In the genomic region with DNA sequence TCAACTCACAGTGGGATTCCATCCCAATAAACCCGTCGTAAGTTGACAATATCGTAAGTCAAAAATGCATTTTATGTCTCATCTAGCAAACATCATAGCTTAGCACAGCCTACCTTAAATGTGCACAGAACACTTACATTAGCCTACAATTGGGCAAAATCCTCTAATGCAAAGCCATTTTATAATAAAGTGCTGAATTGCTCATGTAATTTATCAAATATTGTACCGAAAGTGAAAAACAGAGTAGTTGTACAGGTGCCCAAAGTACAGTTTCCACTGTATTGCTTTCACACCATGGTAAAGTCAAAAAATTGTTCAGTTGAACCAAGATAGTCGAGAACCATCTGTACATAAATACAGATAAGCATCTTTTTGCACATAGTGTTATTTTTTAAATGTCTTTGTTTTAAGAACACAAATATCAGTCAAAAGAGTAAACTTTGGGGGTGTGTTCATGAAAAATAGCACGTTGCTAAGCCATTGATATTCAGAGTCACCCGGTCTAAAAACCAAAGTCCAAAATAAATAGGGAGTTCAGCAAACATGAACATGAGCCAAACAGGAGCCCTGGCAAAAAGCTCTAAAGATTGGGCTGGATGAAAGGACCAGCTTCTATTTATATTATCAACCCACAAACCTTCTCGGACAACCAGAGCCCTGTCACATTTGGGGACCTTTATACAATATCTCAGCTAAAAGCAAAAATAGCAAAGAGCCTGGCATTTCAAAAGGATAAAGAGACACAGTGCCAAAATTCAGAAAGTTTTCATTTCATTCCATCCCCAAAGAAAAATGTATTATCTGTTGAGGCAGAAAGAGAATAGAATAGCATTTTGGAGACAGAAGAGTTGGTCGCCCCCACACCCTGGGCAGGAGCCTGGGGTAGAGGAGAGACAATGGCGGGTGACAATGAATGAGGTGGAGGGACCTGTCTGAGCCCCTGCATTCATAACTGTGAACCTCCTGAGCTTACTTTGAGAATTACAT, we compare ENCODE assay signal across 1 cellular context.
A peak's percentile ranks its signal among the peaks of the same experiment; 100 is the strongest.
TF ChIP-seq lines count a peak whose summit lies in the region.

No MANE protein-coding gene starts in this region.

TF ChIP-seq in HepG2, 621 proteins besides CTCF, POLR2A, EP300 and RAD21 (continued from another document and continues in another):
- no peak for TF ChIP-seq TGIF2 (CRISPR knock-in tag; IDR thresholded peaks at IDR 0.05)
- TF ChIP-seq ZFX (CRISPR knock-in tag; IDR thresholded peaks at IDR 0.05; ENCODE audit: low read depth) = 0 out of 2 replicates have a peak, but pooled peaks have one; percentile 22
- TF ChIP-seq, protein P1, sequence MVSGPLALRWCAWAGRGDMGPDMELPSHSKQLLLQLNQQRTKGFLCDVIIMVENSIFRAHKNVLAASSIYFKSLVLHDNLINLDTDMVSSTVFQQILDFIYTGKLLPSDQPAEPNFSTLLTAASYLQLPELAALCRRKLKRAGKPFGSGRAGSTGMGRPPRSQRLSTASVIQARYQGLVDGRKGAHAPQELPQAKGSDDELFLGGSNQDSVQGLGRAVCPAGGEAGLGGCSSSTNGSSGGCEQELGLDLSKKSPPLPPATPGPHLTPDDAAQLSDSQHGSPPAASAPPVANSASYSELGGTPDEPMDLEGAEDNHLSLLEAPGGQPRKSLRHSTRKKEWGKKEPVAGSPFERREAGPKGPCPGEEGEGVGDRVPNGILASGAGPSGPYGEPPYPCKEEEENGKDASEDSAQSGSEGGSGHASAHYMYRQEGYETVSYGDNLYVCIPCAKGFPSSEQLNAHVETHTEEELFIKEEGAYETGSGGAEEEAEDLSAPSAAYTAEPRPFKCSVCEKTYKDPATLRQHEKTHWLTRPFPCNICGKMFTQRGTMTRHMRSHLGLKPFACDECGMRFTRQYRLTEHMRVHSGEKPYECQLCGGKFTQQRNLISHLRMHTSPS (CRISPR knock-in tag; IDR thresholded peaks at IDR 0.05; ENCODE audit: low read depth) = peak; percentile 22; the same call in 1 of the 2 replicates
- peak; percentile 62 for TF ChIP-seq ELF3 (CRISPR knock-in tag; IDR thresholded peaks at IDR 0.05)
- peak; percentile 73; the same call in 1 of the 2 replicates for TF ChIP-seq SP140L (CRISPR knock-in tag; IDR thresholded peaks at IDR 0.05; ENCODE audit: borderline replicate concordance)
- TF ChIP-seq, protein P2, sequence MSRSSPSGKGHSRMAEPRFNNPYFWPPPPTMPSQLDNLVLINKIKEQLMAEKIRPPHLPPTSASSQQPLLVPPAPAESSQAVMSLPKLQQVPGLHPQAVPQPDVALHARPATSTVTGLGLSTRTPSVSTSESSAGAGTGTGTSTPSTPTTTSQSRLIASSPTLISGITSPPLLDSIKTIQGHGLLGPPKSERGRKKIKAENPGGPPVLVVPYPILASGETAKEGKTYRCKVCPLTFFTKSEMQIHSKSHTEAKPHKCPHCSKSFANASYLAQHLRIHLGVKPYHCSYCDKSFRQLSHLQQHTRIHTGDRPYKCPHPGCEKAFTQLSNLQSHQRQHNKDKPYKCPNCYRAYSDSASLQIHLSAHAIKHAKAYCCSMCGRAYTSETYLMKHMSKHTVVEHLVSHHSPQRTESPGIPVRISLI (CRISPR knock-in tag; IDR thresholded peaks at IDR 0.05; ENCODE audit: borderline replicate concordance) = peak; percentile 17; the same call in 1 of the 2 replicates
- peak; percentile 98 for TF ChIP-seq MEF2D (CRISPR knock-in tag; IDR thresholded peaks at IDR 0.05)
- TF ChIP-seq NCOR1 (IDR thresholded peaks at IDR 0.05; ENCODE audit: borderline replicate concordance, low read length) = peak; percentile 97
- no peak for TF ChIP-seq ZBTB1 (CRISPR knock-in tag; IDR thresholded peaks at IDR 0.05; ENCODE audit: borderline replicate concordance)
- TF ChIP-seq RORA (CRISPR knock-in tag; IDR thresholded peaks at IDR 0.05) = peak; percentile 93
- peak; percentile 68; the same call in 1 of the 2 replicates for TF ChIP-seq ELF4 (CRISPR knock-in tag; IDR thresholded peaks at IDR 0.05; ENCODE audit: borderline replicate concordance)
- TF ChIP-seq ZZZ3 (CRISPR knock-in tag; IDR thresholded peaks at IDR 0.05; ENCODE audit: borderline replicate concordance) = no peak
- TF ChIP-seq, protein P3, sequence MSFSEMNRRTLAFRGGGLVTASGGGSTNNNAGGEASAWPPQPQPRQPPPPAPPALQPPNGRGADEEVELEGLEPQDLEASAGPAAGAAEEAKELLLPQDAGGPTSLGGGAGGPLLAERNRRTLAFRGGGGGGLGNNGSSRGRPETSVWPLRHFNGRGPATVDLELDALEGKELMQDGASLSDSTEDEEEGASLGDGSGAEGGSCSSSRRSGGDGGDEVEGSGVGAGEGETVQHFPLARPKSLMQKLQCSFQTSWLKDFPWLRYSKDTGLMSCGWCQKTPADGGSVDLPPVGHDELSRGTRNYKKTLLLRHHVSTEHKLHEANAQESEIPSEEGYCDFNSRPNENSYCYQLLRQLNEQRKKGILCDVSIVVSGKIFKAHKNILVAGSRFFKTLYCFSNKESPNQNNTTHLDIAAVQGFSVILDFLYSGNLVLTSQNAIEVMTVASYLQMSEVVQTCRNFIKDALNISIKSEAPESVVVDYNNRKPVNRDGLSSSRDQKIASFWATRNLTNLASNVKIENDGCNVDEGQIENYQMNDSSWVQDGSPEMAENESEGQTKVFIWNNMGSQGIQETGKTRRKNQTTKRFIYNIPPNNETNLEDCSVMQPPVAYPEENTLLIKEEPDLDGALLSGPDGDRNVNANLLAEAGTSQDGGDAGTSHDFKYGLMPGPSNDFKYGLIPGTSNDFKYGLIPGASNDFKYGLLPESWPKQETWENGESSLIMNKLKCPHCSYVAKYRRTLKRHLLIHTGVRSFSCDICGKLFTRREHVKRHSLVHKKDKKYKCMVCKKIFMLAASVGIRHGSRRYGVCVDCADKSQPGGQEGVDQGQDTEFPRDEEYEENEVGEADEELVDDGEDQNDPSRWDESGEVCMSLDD (CRISPR knock-in tag; IDR thresholded peaks at IDR 0.05; ENCODE audit: borderline replicate concordance) = no peak
- TF ChIP-seq MIXL1 (CRISPR knock-in tag; IDR thresholded peaks at IDR 0.05) = peak; percentile 79; the same call in 1 of the 2 replicates
- TF ChIP-seq, protein P4, sequence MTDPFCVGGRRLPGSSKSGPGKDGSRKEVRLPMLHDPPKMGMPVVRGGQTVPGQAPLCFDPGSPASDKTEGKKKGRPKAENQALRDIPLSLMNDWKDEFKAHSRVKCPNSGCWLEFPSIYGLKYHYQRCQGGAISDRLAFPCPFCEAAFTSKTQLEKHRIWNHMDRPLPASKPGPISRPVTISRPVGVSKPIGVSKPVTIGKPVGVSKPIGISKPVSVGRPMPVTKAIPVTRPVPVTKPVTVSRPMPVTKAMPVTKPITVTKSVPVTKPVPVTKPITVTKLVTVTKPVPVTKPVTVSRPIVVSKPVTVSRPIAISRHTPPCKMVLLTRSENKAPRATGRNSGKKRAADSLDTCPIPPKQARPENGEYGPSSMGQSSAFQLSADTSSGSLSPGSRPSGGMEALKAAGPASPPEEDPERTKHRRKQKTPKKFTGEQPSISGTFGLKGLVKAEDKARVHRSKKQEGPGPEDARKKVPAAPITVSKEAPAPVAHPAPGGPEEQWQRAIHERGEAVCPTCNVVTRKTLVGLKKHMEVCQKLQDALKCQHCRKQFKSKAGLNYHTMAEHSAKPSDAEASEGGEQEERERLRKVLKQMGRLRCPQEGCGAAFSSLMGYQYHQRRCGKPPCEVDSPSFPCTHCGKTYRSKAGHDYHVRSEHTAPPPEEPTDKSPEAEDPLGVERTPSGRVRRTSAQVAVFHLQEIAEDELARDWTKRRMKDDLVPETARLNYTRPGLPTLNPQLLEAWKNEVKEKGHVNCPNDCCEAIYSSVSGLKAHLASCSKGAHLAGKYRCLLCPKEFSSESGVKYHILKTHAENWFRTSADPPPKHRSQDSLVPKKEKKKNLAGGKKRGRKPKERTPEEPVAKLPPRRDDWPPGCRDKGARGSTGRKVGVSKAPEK (CRISPR knock-in tag; IDR thresholded peaks at IDR 0.05; ENCODE audit: borderline replicate concordance) = no peak
- peak; percentile 84 for TF ChIP-seq KDM6A (CRISPR knock-in tag; IDR thresholded peaks at IDR 0.05; ENCODE audit: low read depth)
- TF ChIP-seq RFX3 (CRISPR knock-in tag; IDR thresholded peaks at IDR 0.05) = no peak
- TF ChIP-seq, protein P5, sequence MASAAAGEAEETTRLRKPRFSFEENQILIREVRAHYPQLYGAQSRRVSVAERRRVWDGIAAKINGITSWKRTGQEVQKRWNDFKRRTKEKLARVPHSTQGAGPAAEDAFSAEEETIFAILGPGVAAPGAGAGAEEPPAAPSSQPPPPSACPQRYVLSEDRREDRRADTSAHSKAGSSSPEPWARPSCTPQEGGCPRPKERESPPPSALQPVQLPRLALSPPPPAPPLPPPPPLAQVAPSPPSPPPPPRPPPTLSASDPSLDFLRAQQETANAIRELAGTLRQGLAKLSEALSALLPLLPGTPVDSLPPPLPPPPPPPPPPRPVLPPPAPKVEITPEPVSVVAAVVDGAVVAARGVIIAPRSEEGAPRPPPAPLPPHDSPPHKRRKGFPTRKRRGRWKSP (CRISPR knock-in tag; IDR thresholded peaks at IDR 0.05) = 0 out of 2 replicates have a peak, but pooled peaks have one; percentile 20
- TF ChIP-seq, protein P6, sequence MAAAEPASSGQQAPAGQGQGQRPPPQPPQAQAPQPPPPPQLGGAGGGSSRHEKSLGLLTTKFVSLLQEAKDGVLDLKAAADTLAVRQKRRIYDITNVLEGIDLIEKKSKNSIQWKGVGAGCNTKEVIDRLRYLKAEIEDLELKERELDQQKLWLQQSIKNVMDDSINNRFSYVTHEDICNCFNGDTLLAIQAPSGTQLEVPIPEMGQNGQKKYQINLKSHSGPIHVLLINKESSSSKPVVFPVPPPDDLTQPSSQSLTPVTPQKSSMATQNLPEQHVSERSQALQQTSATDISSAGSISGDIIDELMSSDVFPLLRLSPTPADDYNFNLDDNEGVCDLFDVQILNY (CRISPR knock-in tag; conservative IDR thresholded peaks at IDR 0.05) = no peak
- TF ChIP-seq ZFP36 (IDR thresholded peaks at IDR 0.05; ENCODE audit: borderline replicate concordance, low read depth, low read length, partially characterized antibody) = no peak
- 0 out of 2 replicates have a peak, but pooled peaks have one; percentile 51 for TF ChIP-seq HNRNPL (IDR thresholded peaks at IDR 0.05; ENCODE audit: low read depth, low read length)
- TF ChIP-seq, protein P7, sequence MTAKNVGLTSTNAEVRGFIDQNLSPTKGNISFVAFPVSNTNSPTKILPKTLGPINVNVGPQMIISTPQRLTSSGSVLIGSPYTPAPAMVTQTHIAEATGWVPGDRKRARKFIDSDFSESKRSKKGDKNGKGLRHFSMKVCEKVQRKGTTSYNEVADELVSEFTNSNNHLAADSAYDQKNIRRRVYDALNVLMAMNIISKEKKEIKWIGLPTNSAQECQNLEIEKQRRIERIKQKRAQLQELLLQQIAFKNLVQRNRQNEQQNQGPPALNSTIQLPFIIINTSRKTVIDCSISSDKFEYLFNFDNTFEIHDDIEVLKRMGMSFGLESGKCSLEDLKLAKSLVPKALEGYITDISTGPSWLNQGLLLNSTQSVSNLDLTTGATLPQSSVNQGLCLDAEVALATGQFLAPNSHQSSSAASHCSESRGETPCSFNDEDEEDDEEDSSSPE (CRISPR knock-in tag; IDR thresholded peaks at IDR 0.05) = no peak; the same call in 1 of the 2 replicates
- 0 out of 2 replicates have a peak, but pooled peaks have one; percentile 93 for TF ChIP-seq ZNF569 (CRISPR knock-in tag; IDR thresholded peaks at IDR 0.05; ENCODE audit: borderline replicate concordance)
- TF ChIP-seq ZNF577 (CRISPR knock-in tag; IDR thresholded peaks at IDR 0.05; ENCODE audit: borderline replicate concordance, low read depth) = no peak
- no peak for TF ChIP-seq ADNP (CRISPR knock-in tag; IDR thresholded peaks at IDR 0.05)
- TF ChIP-seq, protein P8, sequence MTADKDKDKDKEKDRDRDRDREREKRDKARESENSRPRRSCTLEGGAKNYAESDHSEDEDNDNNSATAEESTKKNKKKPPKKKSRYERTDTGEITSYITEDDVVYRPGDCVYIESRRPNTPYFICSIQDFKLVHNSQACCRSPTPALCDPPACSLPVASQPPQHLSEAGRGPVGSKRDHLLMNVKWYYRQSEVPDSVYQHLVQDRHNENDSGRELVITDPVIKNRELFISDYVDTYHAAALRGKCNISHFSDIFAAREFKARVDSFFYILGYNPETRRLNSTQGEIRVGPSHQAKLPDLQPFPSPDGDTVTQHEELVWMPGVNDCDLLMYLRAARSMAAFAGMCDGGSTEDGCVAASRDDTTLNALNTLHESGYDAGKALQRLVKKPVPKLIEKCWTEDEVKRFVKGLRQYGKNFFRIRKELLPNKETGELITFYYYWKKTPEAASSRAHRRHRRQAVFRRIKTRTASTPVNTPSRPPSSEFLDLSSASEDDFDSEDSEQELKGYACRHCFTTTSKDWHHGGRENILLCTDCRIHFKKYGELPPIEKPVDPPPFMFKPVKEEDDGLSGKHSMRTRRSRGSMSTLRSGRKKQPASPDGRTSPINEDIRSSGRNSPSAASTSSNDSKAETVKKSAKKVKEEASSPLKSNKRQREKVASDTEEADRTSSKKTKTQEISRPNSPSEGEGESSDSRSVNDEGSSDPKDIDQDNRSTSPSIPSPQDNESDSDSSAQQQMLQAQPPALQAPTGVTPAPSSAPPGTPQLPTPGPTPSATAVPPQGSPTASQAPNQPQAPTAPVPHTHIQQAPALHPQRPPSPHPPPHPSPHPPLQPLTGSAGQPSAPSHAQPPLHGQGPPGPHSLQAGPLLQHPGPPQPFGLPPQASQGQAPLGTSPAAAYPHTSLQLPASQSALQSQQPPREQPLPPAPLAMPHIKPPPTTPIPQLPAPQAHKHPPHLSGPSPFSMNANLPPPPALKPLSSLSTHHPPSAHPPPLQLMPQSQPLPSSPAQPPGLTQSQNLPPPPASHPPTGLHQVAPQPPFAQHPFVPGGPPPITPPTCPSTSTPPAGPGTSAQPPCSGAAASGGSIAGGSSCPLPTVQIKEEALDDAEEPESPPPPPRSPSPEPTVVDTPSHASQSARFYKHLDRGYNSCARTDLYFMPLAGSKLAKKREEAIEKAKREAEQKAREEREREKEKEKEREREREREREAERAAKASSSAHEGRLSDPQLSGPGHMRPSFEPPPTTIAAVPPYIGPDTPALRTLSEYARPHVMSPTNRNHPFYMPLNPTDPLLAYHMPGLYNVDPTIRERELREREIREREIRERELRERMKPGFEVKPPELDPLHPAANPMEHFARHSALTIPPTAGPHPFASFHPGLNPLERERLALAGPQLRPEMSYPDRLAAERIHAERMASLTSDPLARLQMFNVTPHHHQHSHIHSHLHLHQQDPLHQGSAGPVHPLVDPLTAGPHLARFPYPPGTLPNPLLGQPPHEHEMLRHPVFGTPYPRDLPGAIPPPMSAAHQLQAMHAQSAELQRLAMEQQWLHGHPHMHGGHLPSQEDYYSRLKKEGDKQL (CRISPR knock-in tag; IDR thresholded peaks at IDR 0.05; ENCODE audit: low read depth) = peak; percentile 76
- no peak for TF ChIP-seq ZNF382 (CRISPR knock-in tag; IDR thresholded peaks at IDR 0.05; ENCODE audit: borderline replicate concordance)
- no peak for TF ChIP-seq ZNF17 (CRISPR knock-in tag; IDR thresholded peaks at IDR 0.05)
- no peak for TF ChIP-seq TCF12 (IDR thresholded peaks at IDR 0.05)
- peak; percentile 95; the same call in 1 of the 2 replicates for TF ChIP-seq TCF12 (CRISPR knock-in tag; IDR thresholded peaks at IDR 0.05)
- TF ChIP-seq ZNF317 (CRISPR knock-in tag; IDR thresholded peaks at IDR 0.05) = peak; percentile 63; the same call in 1 of the 2 replicates
- no peak for TF ChIP-seq SIN3A (IDR thresholded peaks at IDR 0.05; ENCODE audit: borderline replicate concordance, low read depth, low read length)
- peak; percentile 90; the same call in 1 of the 2 replicates for TF ChIP-seq FOXJ3 (CRISPR knock-in tag; IDR thresholded peaks at IDR 0.05; ENCODE audit: borderline replicate concordance)
- peak; percentile 95 for TF ChIP-seq CREM (IDR thresholded peaks at IDR 0.05)
- no peak for TF ChIP-seq CREM (CRISPR knock-in tag; IDR thresholded peaks at IDR 0.05)
- TF ChIP-seq EHMT2 (IDR thresholded peaks at IDR 0.05; ENCODE audit: borderline replicate concordance, low read depth, low read length) = peak; percentile 81; the same call in 1 of the 2 replicates
- no peak for TF ChIP-seq RELA (CRISPR knock-in tag; IDR thresholded peaks at IDR 0.05)
- TF ChIP-seq HNRNPLL (IDR thresholded peaks at IDR 0.05; ENCODE audit: low read depth, low read length, poor library complexity, severe bottlenecking) = no peak
- peak; percentile 59 for TF ChIP-seq TEAD3 (CRISPR knock-in tag; optimal IDR thresholded peaks at IDR 0.05; ENCODE audit: borderline replicate concordance)
- TF ChIP-seq NCOA2 (CRISPR knock-in tag; IDR thresholded peaks at IDR 0.05) = peak; percentile 92
